In the genomic region with DNA sequence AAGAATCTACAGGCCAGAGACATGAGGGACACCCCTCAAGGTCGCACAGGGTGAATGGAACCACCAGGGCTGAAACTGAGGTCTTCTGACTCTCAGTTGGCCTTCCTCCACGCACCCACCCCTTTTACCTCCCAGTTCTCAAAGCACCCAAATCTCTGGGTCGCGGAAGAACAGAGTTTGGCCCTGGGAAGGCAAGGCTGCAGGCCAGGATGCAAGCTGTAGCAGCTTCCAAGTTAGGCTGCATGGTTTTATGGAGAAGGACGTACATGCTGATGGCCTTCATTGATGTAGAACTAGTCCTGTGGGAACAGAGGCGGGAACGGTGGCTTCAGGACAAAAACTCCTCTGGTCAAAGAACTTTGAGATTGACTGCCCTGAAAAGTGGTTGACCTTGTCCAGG, we compare ENCODE assay signal across 24 cellular contexts.
"Had no signal": no experiment of that assay in that cellular context is flagged by ENCODE, and none has a peak within 500 bp of the region (broad histone marks: within the 10 kb centered on the region; RNA-seq: fewer than 3 reads in every experiment).

No MANE protein-coding gene starts in this region.

- H3K27me3 ChIP-seq: brain microvascular endothelial cell, gastrocnemius medialis, hepatocyte, uterus had no signal

- H3K36me3 ChIP-seq: brain microvascular endothelial cell, gastrocnemius medialis, spleen, thoracic aorta, uterus had no signal

- H3K4me1 ChIP-seq: gastrocnemius medialis, parathyroid adenoma, psoas muscle, uterus had no signal

- H3K4me3 ChIP-seq: gastrocnemius medialis, hepatocyte, psoas muscle, spleen, thoracic aorta, uterus had no signal

- DNase-seq: activated CD4-positive, alpha-beta T cell treated with anti-CD3 and anti-CD28 coated beads for 48 hours; activated CD4-positive, alpha-beta T cell treated with anti-CD3 and anti-CD28 coated beads, Interleukin-2, amount 50 U/mL, for 48 hours; activated gamma-delta T cell; activated naive CD4-positive, alpha-beta T cell treated with anti-CD3 and anti-CD28 coated beads, Interleukin-2, amount 10 ng/mL, durations not matched to agents 7 days and 5 days; activated T-cell treated with anti-CD3 and anti-CD28 coated beads, Interleukin-2, amount 50 U/mL, for 24 hours; amniotic stem cell; brain microvascular endothelial cell; caudate nucleus; dermis blood vessel endothelial cell; effector CD8-positive, alpha-beta T cell; gastrocnemius medialis; midbrain; psoas muscle; right cardiac atrium; spleen; stimulated activated naive CD8-positive, alpha-beta T cell treated with anti-CD3 and anti-CD28 coated beads, Interleukin-15, Interleukin-2, amounts not matched to agents 100 U/mL and 50 U/mL, for 24 hours; trophoblast cell; uterus had no signal

- H3K9me3 ChIP-seq: gastrocnemius medialis, psoas muscle, thoracic aorta, uterus had no signal

- H3K27ac ChIP-seq: brain microvascular endothelial cell, gastrocnemius medialis, hepatocyte, parathyroid adenoma, psoas muscle, spleen, thoracic aorta, uterus, VCaP had no signal

- ATAC-seq: activated CD4-positive, CD25-positive, alpha-beta regulatory T cell treated with anti-CD3 and anti-CD28 coated beads, Interleukin-2, amount 50 U/mL, for 24 hours; gastrocnemius medialis; naive thymus-derived CD4-positive, alpha-beta T cell; psoas muscle; right cardiac atrium; stimulated activated naive CD8-positive, alpha-beta T cell treated with anti-CD3 and anti-CD28 coated beads, Interleukin-15, Interleukin-2, amounts not matched to agents 100 U/mL and 50 U/mL, for 24 hours had no signal
